In genomic region chr5:141677415-141677814, GRCh38 we compare ENCODE assay signal across 13 cellular contexts. TPM values are rescaled to one million over a fixed set of nuclear protein-coding genes. Genes with fewer than 3 reads are reported as not detected.
DNase-seq lines count a peak whose midpoint lies in the region; ATAC-seq and TF ChIP-seq lines count a peak whose summit lies in the region.
"Had no signal": no experiment of that assay in that cellular context is flagged by ENCODE, and none has a peak within 500 bp of the region (broad histone marks: within the 10 kb centered on the region; RNA-seq: fewer than 3 reads in every experiment).

No MANE protein-coding gene starts in this region.

- H3K27me3 Mint-ChIP-seq in activated T-cell treated with anti-CD3 and anti-CD28 coated beads, Interleukin-2, amount 50 U/mL, for 4 hours (ENCODE audit: low read depth), result no peaks in the 10 kb centered on the region
- H3K27me3 Mint-ChIP-seq: central memory CD8-positive, alpha-beta T cell had no signal

- H3K4me1 Mint-ChIP-seq in activated T-cell treated with anti-CD3 and anti-CD28 coated beads, Interleukin-2, amount 50 U/mL, for 4 hours (ENCODE audit: low read depth), result peaks cover 9% of the 10 kb centered on the region

- H3K9me3 Mint-ChIP-seq in activated T-cell treated with anti-CD3 and anti-CD28 coated beads, Interleukin-2, amount 50 U/mL, for 4 hours, result no peaks in the 10 kb centered on the region
- H3K9me3 Mint-ChIP-seq: central memory CD8-positive, alpha-beta T cell had no signal

- H3K4me3 Mint-ChIP-seq in activated T-cell treated with anti-CD3 and anti-CD28 coated beads, Interleukin-2, amount 50 U/mL, for 4 hours, result no peak overlapping the region
- H3K4me3 Mint-ChIP-seq: CD14-positive monocyte; central memory CD8-positive, alpha-beta T cell had no signal

- H3K36me3 Mint-ChIP-seq in activated T-cell treated with anti-CD3 and anti-CD28 coated beads, Interleukin-2, amount 50 U/mL, for 4 hours (ENCODE audit: insufficient read depth), result no peaks in the 10 kb centered on the region

- ATAC-seq in activated T-cell treated with anti-CD3 and anti-CD28 coated beads, Interleukin-2, amount 50 U/mL, for 4 hours, result no peak

- TF ChIP-seq CTCF in cardiac fibroblast (IDR thresholded peaks at IDR 0.05; ENCODE audit: low read depth, low read length) (peak; percentile 20), retinal pigment epithelial cell (conservative IDR thresholded peaks at IDR 0.05; ENCODE audit: low read depth, low read length) (peak; percentile 45)

- DNase-seq in activated T-cell treated with anti-CD3 and anti-CD28 coated beads, Interleukin-2, amount 50 U/mL, for 48 hours, result peak; percentile 31 to 32
- no peak for DNase-seq in activated T-cell treated with anti-CD3 and anti-CD28 coated beads, Interleukin-2, amount 50 U/mL, for 4 hours
- peak; percentile 22 for DNase-seq in Jurkat, Clone E6-1 (ENCODE audit: low read depth, low spot score)
- DNase-seq in cardiac fibroblast (ENCODE audit: low read depth in 2 of 2) (no peak), retinal pigment epithelial cell (ENCODE audit: low read depth) (no peak), midbrain (lab: John Stamatoyannopoulos, UW) (no peak), RKO (ENCODE audit: low spot score) (no peak)
- DNase-seq in activated CD8-positive, alpha-beta memory T cell treated with anti-CD3 and anti-CD28 coated beads for 24 hours, result no peak
- DNase-seq: activated T-cell treated with anti-CD3 and anti-CD28 coated beads, Interleukin-2, amount 50 U/mL, for 1 hour; NCI-H1417 treated with DMSO at 0.1 percent for 48 hours; substantia nigra had no signal

- no peak overlapping the region for H3K4me3 ChIP-seq in Jurkat, Clone E6-1 (ENCODE audit: low read length)
- H3K4me3 ChIP-seq in cardiac fibroblast (replicated peaks in 1 of 2; ENCODE audit: low read depth in 2 of 2, low read length in 2 of 2), result no peak overlapping the region
- H3K4me3 ChIP-seq in retinal pigment epithelial cell (ENCODE audit: low read length), result no peak overlapping the region

RNA-seq across cellular contexts. Expression of gene ARAP3, which starts 4.6 kb away (rescaled TPM):
- total RNA-seq in activated T-cell treated with anti-CD3 and anti-CD28 coated beads, Interleukin-2, amount 50 U/mL, for 4 hours, result 1 to 10 TPM in 2 of 3 donors, under 1 TPM in 1; 0.56 to 2.0 (median 1.1) TPM
- not detected for polyA plus RNA-seq in Jurkat, Clone E6-1 (2012; ENCODE audit: insufficient read depth, insufficient read length)

RNA-seq across cellular contexts. Expression of gene FCHSD1, which starts 26.2 kb away (rescaled TPM):
- 10 to 100 TPM; 20.5 to 29.7 (median 22.1) TPM for total RNA-seq in activated T-cell treated with anti-CD3 and anti-CD28 coated beads, Interleukin-2, amount 50 U/mL, for 4 hours
- 0.90 TPM for polyA plus RNA-seq in Jurkat, Clone E6-1 (2012; ENCODE audit: insufficient read depth, insufficient read length)

RNA-seq across cellular contexts. Expression of gene RELL2, which starts 40.6 kb away (rescaled TPM):
- total RNA-seq in activated T-cell treated with anti-CD3 and anti-CD28 coated beads, Interleukin-2, amount 50 U/mL, for 4 hours, result 10 to 100 TPM; 25.8 to 30.4 (median 29.5) TPM
- 52.0 TPM for polyA plus RNA-seq in Jurkat, Clone E6-1 (2012; ENCODE audit: insufficient read depth, insufficient read length)

RNA-seq across cellular contexts. Expression of gene HDAC3, which starts 40.8 kb away (rescaled TPM):
- total RNA-seq in activated T-cell treated with anti-CD3 and anti-CD28 coated beads, Interleukin-2, amount 50 U/mL, for 4 hours, result 10 to 100 TPM; 66.1 to 73.8 (median 71.7) TPM
- polyA plus RNA-seq in Jurkat, Clone E6-1 (2012; ENCODE audit: insufficient read depth, insufficient read length), result 140 TPM

RNA-seq across cellular contexts. Expression of gene DIAPH1, which starts 58.6 kb away (rescaled TPM):
- 100 to 1,000 TPM; 243 to 289 (median 269) TPM for total RNA-seq in activated T-cell treated with anti-CD3 and anti-CD28 coated beads, Interleukin-2, amount 50 U/mL, for 4 hours
- 268 TPM for polyA plus RNA-seq in Jurkat, Clone E6-1 (2012; ENCODE audit: insufficient read depth, insufficient read length)

Comparison
In these comparisons a context has a peak if more than half of its experiments do, and no peak if none do; other contexts are left out.
1. DNase-seq: peak in activated T-cell treated with anti-CD3 and anti-CD28 coated beads, Interleukin-2, amount 50 U/mL, for 48 hours (2 of 2) and Jurkat, Clone E6-1 (single experiment); none in activated T-cell treated with anti-CD3 and anti-CD28 coated beads, Interleukin-2, amount 50 U/mL, for 4 hours (single experiment), cardiac fibroblast (0 of 2), retinal pigment epithelial cell (single experiment), midbrain (single experiment), RKO (single experiment) and activated CD8-positive, alpha-beta memory T cell treated with anti-CD3 and anti-CD28 coated beads for 24 hours (single experiment).